ENCODE assay signal across 19 cellular contexts in the genomic region with DNA sequence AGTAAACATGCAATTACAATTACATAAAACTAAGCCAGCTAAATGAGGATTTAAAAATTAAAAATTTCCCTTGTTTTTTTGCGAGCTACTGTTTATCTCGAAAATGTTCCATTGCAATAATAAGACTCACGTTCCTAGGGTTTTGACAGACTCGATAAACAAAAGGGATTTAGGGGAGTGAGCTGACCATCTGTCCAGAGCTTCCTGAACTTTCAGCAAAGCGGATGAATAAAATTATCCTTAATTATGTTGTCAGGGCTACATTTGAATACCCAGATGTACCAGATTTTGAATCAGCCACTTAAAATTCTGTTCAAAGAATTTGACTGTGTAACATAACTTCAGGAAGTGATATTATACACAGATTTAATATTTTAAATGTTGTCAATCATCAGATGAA. TPM values are rescaled to one million over a fixed set of nuclear protein-coding genes. Genes with fewer than 3 reads are reported as not detected.
DNase-seq lines count a peak whose midpoint lies in the region; ATAC-seq, FAIRE-seq and TF ChIP-seq lines count a peak whose summit lies in the region.
"Had no signal": no experiment of that assay in that cellular context is flagged by ENCODE, and none has a peak within 500 bp of the region (broad histone marks: within the 10 kb centered on the region; RNA-seq: fewer than 3 reads in every experiment).

No MANE protein-coding gene starts in this region.

- H3K9me3 ChIP-seq in HepG2 (ENCODE audit: low read length) (no peaks in the 10 kb centered on the region), right lobe of liver (peaks cover 0 to 2% (median 0%) of the 10 kb centered on the region in 4 donors), endothelial cell of umbilical vein (replicated peaks; ENCODE audit: control insufficient read depth, insufficient read depth, low read length) (no peaks in the 10 kb centered on the region), uterus (no peaks in the 10 kb centered on the region)

- H2AFZ ChIP-seq in HepG2 (ENCODE audit: low read length) = no peak overlapping the region
- no peak overlapping the region for H2AFZ ChIP-seq in endothelial cell of umbilical vein (ENCODE audit: low read depth, low read length)
- H2AFZ ChIP-seq: GM23248 had no signal

- peaks cover 6 to 16% of the 10 kb centered on the region in 2 experiments; a peak in 4 of 5 replicates for H3K36me3 ChIP-seq in HepG2 (replicated peaks in 1 of 2; ENCODE audit: control insufficient read depth in 1 of 2, insufficient read depth in 2 of 2, low read length in 2 of 2)
- no peaks in the 10 kb centered on the region for H3K36me3 ChIP-seq in right lobe of liver
- no peaks in the 10 kb centered on the region for H3K36me3 ChIP-seq in endothelial cell of umbilical vein (ENCODE audit: control insufficient read depth in 2 of 2, extremely low read depth in 1 of 2, insufficient read depth in 2 of 2, low read length in 2 of 2)
- no peaks in the 10 kb centered on the region for H3K36me3 ChIP-seq in uterus

- no peak for DNase-seq in HepG2 (ENCODE audit: low spot score)
- no peak for DNase-seq in right lobe of liver
- peak; percentile 86 for DNase-seq in NCI-H82 (lab: John Stamatoyannopoulos, UW)
- peak; percentile 63 for DNase-seq in endothelial cell of umbilical vein (ENCODE audit: low read depth, low spot score)
- DNase-seq in uterus = no peak
- DNase-seq in NCI-H187 (lab: John Stamatoyannopoulos, UW) = no peak
- DNase-seq in NCI-H1436 treated with DMSO at 0.1 percent for 48 hours (lab: John Stamatoyannopoulos, UW) = no peak
- no peak for DNase-seq in stimulated activated CD4-positive, alpha-beta T cell treated with anti-CD3 and anti-CD28 coated beads, Interleukin-2, amount 100 ng/mL, for 48 hours
- DNase-seq: DND-41, GM23248, H9, KG1, NCI-H1105, NCI-H446 treated with DMSO at 0.1 percent for 48 hours, NCI-H774, RPMI8226, SHP77 had no signal

- 90% methylated on average over 5 of the region's 5 CpGs for WGBS in HepG2 (ENCODE audit: low lambda C conversion rate)
- WGBS in right lobe of liver (ENCODE audit: insufficient coverage, low coverage, low lambda C conversion rate, missing lambda C conversion rate) = 52% methylated on average over 5 of the region's 5 CpGs

- no peak for FAIRE-seq in HepG2 (lab: Jason Lieb, UNC)
- no peak for FAIRE-seq in endothelial cell of umbilical vein (lab: Jason Lieb, UNC)
- FAIRE-seq: GM12891 had no signal

- peaks cover 31% of the 10 kb centered on the region for H3K4me1 ChIP-seq in HepG2 (ENCODE audit: insufficient read depth, low read length)
- H3K4me1 ChIP-seq in right lobe of liver = no peaks in the 10 kb centered on the region
- H3K4me1 ChIP-seq in endothelial cell of umbilical vein (ENCODE audit: control insufficient read depth, extremely low read depth, insufficient read depth, low read length) = peaks cover 16% of the 10 kb centered on the region
- no peaks in the 10 kb centered on the region for H3K4me1 ChIP-seq in uterus

- H4K20me1 ChIP-seq in HepG2 (ENCODE audit: insufficient read depth, low read length) (no peaks in the 10 kb centered on the region), endothelial cell of umbilical vein (replicated peaks; ENCODE audit: control insufficient read depth, extremely low read depth, insufficient read depth, low read length) (no peaks in the 10 kb centered on the region)

- H3K4me3 ChIP-seq in HepG2 (replicated peaks in 1 of 3; ENCODE audit: insufficient read depth in 1 of 3, low read depth in 2 of 3, low read length in 3 of 3) (no peak overlapping the region), right lobe of liver (no peak overlapping the region), endothelial cell of umbilical vein (replicated peaks in 1 of 3; ENCODE audit: insufficient read depth in 1 of 3, low read depth in 1 of 3, low read length in 3 of 3) (no peak overlapping the region), uterus (no peak overlapping the region)
- H3K4me3 ChIP-seq: GM23248 had no signal

- dilution Hi-C loops in endothelial cell of umbilical vein (cut with MboI; ENCODE audit: extremely low pct_ligation_motif_present, low sequenced_read_pairs) = no loop called here

- no peak for TF ChIP-seq RAD21 in HepG2 (CRISPR knock-in tag; IDR thresholded peaks at IDR 0.05)

- no peak overlapping the region for H3K4me2 ChIP-seq in HepG2 (ENCODE audit: low read depth, low read length)
- H3K4me2 ChIP-seq in endothelial cell of umbilical vein (ENCODE audit: insufficient read depth, low read length) = peak overlapping the region; percentile 49

- H3K27ac ChIP-seq in HepG2 (ENCODE audit: extremely low read length, insufficient read depth, low read length) = peak overlapping the region; percentile 33
- no peak overlapping the region for H3K27ac ChIP-seq in right lobe of liver
- H3K27ac ChIP-seq in endothelial cell of umbilical vein (ENCODE audit: insufficient read depth, low read depth, low read length) = no peak overlapping the region
- H3K27ac ChIP-seq in uterus = peak overlapping the region; percentile 66 to 83
- H3K27ac ChIP-seq: GM23248 had no signal

- no peak overlapping the region for H3K9ac ChIP-seq in HepG2 (ENCODE audit: insufficient read depth, low read depth, low read length)
- H3K9ac ChIP-seq in endothelial cell of umbilical vein (replicated peaks; ENCODE audit: extremely low read depth, insufficient read depth, low read length) = no peak overlapping the region
- H3K9ac ChIP-seq: GM23248 had no signal

- CTCF ChIA-PET in HepG2 (lab: Yijun Ruan, JAX; ENCODE audit: low intra/inter-chr PET ratio, low total read pairs) = interaction anchor here (1.1 kb wide), 1 partner anchor 228 kb away, joined by 3 read pairs; no protein-coding TSS in a partner anchor
- CTCF ChIA-PET in endothelial cell of umbilical vein (lab: Charles Lee) = interaction anchor here (0.6 to 38.9 kb wide), 7 partner anchors 9 to 292 kb away, joined by 3 to 1408 read pairs (median 4); no protein-coding TSS in a partner anchor

- intact Hi-C loops in HepG2 (cut with micrococcal nuclease; ENCODE audit: unreplicated experiment) (no loop called here), right lobe of liver (cut with DNase I) (no loop called here), endothelial cell of umbilical vein (cut with micrococcal nuclease) (loop anchor here (5.0 to 10.0 kb wide), 3 partner anchors 60 to 448 kb away; partner anchors contain the start of gene PRR15), uterus (cut with DNase I; ENCODE audit: low total_unique reads) (no loop called here)

- TF ChIP-seq CTCF in HepG2 (CRISPR knock-in tag; IDR thresholded peaks at IDR 0.05) (no peak), right lobe of liver (IDR thresholded peaks at IDR 0.05) (no peak), endothelial cell of umbilical vein (IDR thresholded peaks at IDR 0.05; ENCODE audit: extremely low read depth in 1 of 2, insufficient read depth in 1 of 2, low read depth in 1 of 2, low read length in 2 of 2) (no peak), uterus (IDR thresholded peaks at IDR 0.05) (no peak)

- BruUV-seq in HepG2 (replicated peaks; lab: Mats Ljungman, UMichigan) (no TSS peak), endothelial cell of umbilical vein (replicated peaks; lab: Mats Ljungman, UMichigan) (no TSS peak)

- POLR2A ChIA-PET in HepG2 (lab: Yijun Ruan, JAX) = interaction anchor here (1.0 to 2.2 kb wide), 5 partner anchors 24 to 77 kb away, joined by 3 to 24 read pairs (median 8); partner anchors contain the start of genes CHN2 and CPVL
- POLR2A ChIA-PET in endothelial cell of umbilical vein (lab: Charles Lee) = no interaction called here

- TF ChIP-seq POLR2A in HepG2 (IDR thresholded peaks at IDR 0.05; ENCODE audit: insufficient read depth in 1 of 2, low read depth in 2 of 2, low read length in 2 of 2) (no peak), right lobe of liver (IDR thresholded peaks at IDR 0.05) (no peak), endothelial cell of umbilical vein (IDR thresholded peaks at IDR 0.05; ENCODE audit: low read depth, low read length) (no peak), uterus (IDR thresholded peaks at IDR 0.05) (no peak)

- H3K79me2 ChIP-seq in HepG2 (ENCODE audit: insufficient read depth, low read length) (no peaks in the 10 kb centered on the region), endothelial cell of umbilical vein (ENCODE audit: control insufficient read depth, insufficient read depth, low read length) (no peaks in the 10 kb centered on the region)

- TF ChIP-seq EP300 in HepG2 (IDR thresholded peaks at IDR 0.05; ENCODE audit: low read depth in 2 of 2, low read length in 2 of 2) = no peak
- no peak for TF ChIP-seq EP300 in HepG2 (CRISPR knock-in tag; IDR thresholded peaks at IDR 0.05; ENCODE audit: borderline replicate concordance)

- no peaks in the 10 kb centered on the region for H3K9me1 ChIP-seq in endothelial cell of umbilical vein (replicated peaks; ENCODE audit: control insufficient read depth, extremely low read depth, insufficient read depth, low read length)

- no peak for ATAC-seq in HepG2
- no peak for ATAC-seq in right lobe of liver

- in situ Hi-C loops in HepG2 (cut with HindIII; ENCODE audit: extremely low pct_ligation_motif_present, low pct_unique_long_range_greater_than_20kb) = no loop called here

- H3K27me3 ChIP-seq in HepG2 (ENCODE audit: control insufficient read depth in 1 of 2, insufficient read depth in 2 of 2, low read length in 2 of 2) = no peaks in the 10 kb centered on the region
- H3K27me3 ChIP-seq in right lobe of liver = no peaks in the 10 kb centered on the region
- no peaks in the 10 kb centered on the region for H3K27me3 ChIP-seq in endothelial cell of umbilical vein (ENCODE audit: control insufficient read depth in 2 of 2, insufficient read depth in 2 of 2, low read length in 2 of 2)
- no peaks in the 10 kb centered on the region for H3K27me3 ChIP-seq in uterus

RNA-seq across cellular contexts. Expression of gene CPVL, which starts 29.5 kb away (rescaled TPM):
- total RNA-seq in HepG2 (2016; rRNA removed; fragmentation: Illumina TruSeq; extraction: Trizol) (30.7 and 59.2 TPM in 2 replicates), right lobe of liver (10 to 100 TPM in 2 of 6 experiments, 1 to 10 TPM in 4; 6.2 to 23.4 (median 8.8) TPM), endothelial cell of umbilical vein (not detected in 2 replicates), uterus (10 to 100 TPM in 3 of 4 donors, 1 to 10 TPM in 1; 8.5 to 21.1 (median 14.5) TPM)
- 4.3 and 6.2 TPM in 2 replicates for total RNA-seq in HepG2 (2016; cell fraction: cytosol; rRNA removed; fragmentation: Illumina TruSeq; extraction: Trizol; ENCODE audit: low read depth)
- total RNA-seq in HepG2 (2016; cell fraction: insoluble cytoplasmic fraction; rRNA removed; fragmentation: Illumina TruSeq; extraction: Trizol) = 31.2 and 60.0 TPM in 2 replicates
- total RNA-seq in HepG2 (2016; cell fraction: membrane; rRNA removed; fragmentation: Illumina TruSeq; extraction: Trizol) = 7.0 and 7.3 TPM in 2 replicates
- 49.3 and 53.0 TPM in 2 replicates for total RNA-seq in HepG2 (2016; cell fraction: nucleus; rRNA removed; fragmentation: Illumina TruSeq; extraction: Trizol)
- polyA plus RNA-seq in HepG2 (2011; rRNA removed) (265 and 294 TPM in 2 replicates), endothelial cell of umbilical vein (0.14 TPM in 1 of 2 replicates, not detected in the other)
- 146 and 189 TPM in 2 replicates for polyA plus RNA-seq in HepG2 (2011; cell fraction: cytosol; rRNA removed)
- 43.3 and 47.4 TPM in 2 replicates for polyA plus RNA-seq in HepG2 (2011; cell fraction: nucleus; rRNA removed)
- polyA plus RNA-seq in HepG2 (2012) = 82.4 and 104 TPM in 2 replicates
- 4.6 and 4.9 TPM in 2 replicates for polyA plus RNA-seq in HepG2 (2016; cell fraction: cytosol; fragmentation: Illumina TruSeq; extraction: Trizol; ENCODE audit: low read depth)
- polyA plus RNA-seq in HepG2 (2016; cell fraction: insoluble cytoplasmic fraction; fragmentation: Illumina TruSeq; extraction: Trizol; ENCODE audit: low read depth) = 25.0 and 26.5 TPM in 2 replicates
- polyA plus RNA-seq in HepG2 (2016; cell fraction: membrane; fragmentation: Illumina TruSeq; extraction: Trizol; ENCODE audit: low read depth) = 4.6 and 5.3 TPM in 2 replicates
- 57.7 and 58.9 TPM in 2 replicates for polyA plus RNA-seq in HepG2 (2016; cell fraction: nucleus; fragmentation: Illumina TruSeq; extraction: Trizol; ENCODE audit: insufficient read depth, low read depth)
- 27.4 and 324 TPM in 2 replicates for polyA minus RNA-seq in HepG2 (2011; rRNA and poly(A)+ RNA removed; ENCODE audit: low replicate concordance)
- polyA minus RNA-seq in HepG2 (2011; cell fraction: cytosol; rRNA and poly(A)+ RNA removed) = 112 and 141 TPM in 2 replicates
- 56.5 and 70.9 TPM in 2 replicates for polyA minus RNA-seq in HepG2 (2011; cell fraction: nucleus; rRNA and poly(A)+ RNA removed)
- not detected in 2 replicates for polyA plus RNA-seq in endothelial cell of umbilical vein (2011; cell fraction: cytosol; rRNA removed)
- polyA plus RNA-seq in endothelial cell of umbilical vein (2011; cell fraction: nucleus; rRNA removed) = not detected in 2 replicates
- not detected in 2 replicates for polyA plus RNA-seq in endothelial cell of umbilical vein (2012)
- polyA minus RNA-seq in endothelial cell of umbilical vein = 0.19 and 1.7 TPM in 2 replicates
- polyA minus RNA-seq in endothelial cell of umbilical vein (2011; cell fraction: cytosol; rRNA and poly(A)+ RNA removed) = 11.5 TPM
- polyA minus RNA-seq in endothelial cell of umbilical vein (2011; cell fraction: nucleus; rRNA and poly(A)+ RNA removed) = not detected in 2 replicates
- total RNA-seq: B cell, GM23248 had no signal
- polyA plus RNA-seq: GM23248 had no signal

Comparison
In these comparisons a context has a peak if more than half of its experiments do, and no peak if none do; other contexts are left out.
1. H3K27ac ChIP-seq: peak in HepG2 (single experiment) and uterus (2 of 2); none in right lobe of liver (0 of 3) and endothelial cell of umbilical vein (single experiment).
2. DNase-seq: peak in NCI-H82 (single experiment) and endothelial cell of umbilical vein (single experiment); none in HepG2 (single experiment), right lobe of liver (0 of 3), uterus (0 of 2), NCI-H187 (0 of 2), NCI-H1436 treated with DMSO at 0.1 percent for 48 hours (single experiment) and stimulated activated CD4-positive, alpha-beta T cell treated with anti-CD3 and anti-CD28 coated beads, Interleukin-2, amount 100 ng/mL, for 48 hours (0 of 2).